In the genomic region with DNA sequence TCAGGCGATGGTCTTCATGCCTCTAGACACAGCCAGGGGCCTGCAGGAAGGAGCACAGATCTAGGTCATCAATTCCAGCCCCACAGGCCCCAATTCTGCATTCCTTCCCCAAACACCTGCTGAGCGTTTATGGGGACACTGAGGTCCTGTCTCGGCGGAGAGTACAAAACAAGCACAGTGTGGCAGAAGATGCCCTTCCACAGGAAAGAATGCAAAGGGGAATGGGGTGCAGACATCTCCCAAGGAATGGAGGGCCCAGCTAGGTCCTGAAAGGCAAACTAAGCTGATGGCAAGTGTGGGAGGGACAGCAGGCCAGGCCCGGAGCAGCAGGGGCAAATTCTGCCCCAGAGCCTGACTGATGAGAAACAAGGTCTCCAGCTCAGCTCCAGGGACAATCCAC, we compare ENCODE assay signal across 21 cellular contexts. TPM values are rescaled to one million over a fixed set of nuclear protein-coding genes. Genes with fewer than 3 reads are reported as not detected.
"Had no signal": no experiment of that assay in that cellular context is flagged by ENCODE, and none has a peak within 500 bp of the region (broad histone marks: within the 10 kb centered on the region; RNA-seq: fewer than 3 reads in every experiment).

No MANE protein-coding gene starts in this region.

- H3K27ac ChIP-seq: adrenal gland, PC-9 had no signal

- H3K9me3 Mint-ChIP-seq: activated CD4-positive, alpha-beta memory T cell treated with anti-CD3 and anti-CD28 coated beads for 36 hours; activated CD4-positive, alpha-beta T cell treated with anti-CD3 and anti-CD28 coated beads, Interleukin-2, amount 10 ng/mL, durations not matched to agents 7 days and 5 days; activated naive CD8-positive, alpha-beta T cell treated with anti-CD3 and anti-CD28 coated beads, Interleukin-2, amount 10 ng/mL, durations not matched to agents 7 days and 5 days; activated T-helper 2 cell treated with anti-CD3 and anti-CD28 coated beads, Interferon-gamma antibody, Interleukin-2, Interleukin-4, amounts not matched to agents 10 μg/mL and 5 μg/mL and 100 μg/mL, durations not matched to agents 14 hours and 24 hours and 36 hours had no signal

- H3K9me3 ChIP-seq: adrenal gland had no signal

- H3K4me2 ChIP-seq: PC-9 had no signal

- H3K36me3 ChIP-seq: adrenal gland had no signal

- H3K4me1 Mint-ChIP-seq: activated naive CD8-positive, alpha-beta T cell treated with anti-CD3 and anti-CD28 coated beads, Interleukin-2, amount 10 ng/mL, durations not matched to agents 7 days and 5 days had no signal

- H2AFZ ChIP-seq: PC-9 had no signal

- H3K27ac Mint-ChIP-seq: activated CD4-positive, alpha-beta memory T cell treated with anti-CD3 and anti-CD28 coated beads for 36 hours; activated CD4-positive, alpha-beta T cell treated with anti-CD3 and anti-CD28 coated beads, Interleukin-2, amount 10 ng/mL, durations not matched to agents 7 days and 5 days; activated naive CD8-positive, alpha-beta T cell treated with anti-CD3 and anti-CD28 coated beads, Interleukin-2, amount 10 ng/mL, durations not matched to agents 7 days and 5 days; activated T-helper 2 cell treated with anti-CD3 and anti-CD28 coated beads, Interferon-gamma antibody, Interleukin-2, Interleukin-4, amounts not matched to agents 10 μg/mL and 5 μg/mL and 100 μg/mL, durations not matched to agents 14 hours and 24 hours and 36 hours had no signal

- H3K4me1 ChIP-seq: adrenal gland had no signal

- H3K36me3 Mint-ChIP-seq: activated CD4-positive, alpha-beta memory T cell treated with anti-CD3 and anti-CD28 coated beads for 36 hours; activated naive CD8-positive, alpha-beta T cell treated with anti-CD3 and anti-CD28 coated beads, Interleukin-2, amount 10 ng/mL, durations not matched to agents 7 days and 5 days had no signal

- H3K4me3 Mint-ChIP-seq: activated CD4-positive, alpha-beta memory T cell treated with anti-CD3 and anti-CD28 coated beads for 36 hours; activated CD4-positive, alpha-beta T cell treated with anti-CD3 and anti-CD28 coated beads, Interleukin-2, amount 10 ng/mL, durations not matched to agents 7 days and 5 days; activated naive CD8-positive, alpha-beta T cell treated with anti-CD3 and anti-CD28 coated beads, Interleukin-2, amount 10 ng/mL, durations not matched to agents 7 days and 5 days had no signal

- H3K4me3 ChIP-seq: adrenal gland, PC-9 had no signal

- DNase-seq: activated CD4-positive, alpha-beta memory T cell treated with anti-CD3 and anti-CD28 coated beads for 36 hours; activated CD4-positive, alpha-beta T cell treated with anti-CD3 and anti-CD28 coated beads, Interleukin-2, amount 10 ng/mL, durations not matched to agents 7 days and 5 days; activated CD4-positive, CD25-positive, alpha-beta regulatory T cell; activated naive CD4-positive, alpha-beta T cell treated with anti-CD3 and anti-CD28 coated beads, Interleukin-2, amount 50 U/mL, for 16 hours; activated naive CD8-positive, alpha-beta T cell treated with anti-CD3 and anti-CD28 coated beads, Interleukin-2, amount 10 ng/mL, durations not matched to agents 7 days and 5 days; activated T-cell treated with anti-CD3 and anti-CD28 coated beads for 4 hours; activated T-cell treated with anti-CD3 and anti-CD28 coated beads, Interleukin-2, amount 50 U/mL, for 48 hours; Kasumi-1; NCI-H1105 treated with DMSO at 0.1 percent for 48 hours; NCI-H1436 treated with DMSO at 0.1 percent for 48 hours; NCI-H187; NCI-H2081; NCI-H510A treated with DMSO at 0.1 percent for 48 hours; SIG-M5; T-helper 2 cell; T1000 had no signal

- H3K27me3 ChIP-seq: adrenal gland had no signal

RNA-seq across cellular contexts. Expression of a gene that starts 3.5 kb away (rescaled TPM):
- total RNA-seq: activated CD4-positive, alpha-beta memory T cell treated with anti-CD3 and anti-CD28 coated beads for 36 hours; activated CD4-positive, alpha-beta T cell treated with anti-CD3 and anti-CD28 coated beads, Interleukin-2, amount 10 ng/mL, durations not matched to agents 7 days and 5 days; activated CD8-positive, alpha-beta memory T cell treated with anti-CD3 and anti-CD28 coated beads for 36 hours; activated T-helper 2 cell treated with anti-CD3 and anti-CD28 coated beads, Interferon-gamma antibody, Interleukin-2, Interleukin-4, amounts not matched to agents 10 μg/mL and 5 μg/mL and 100 μg/mL, durations not matched to agents 14 hours and 24 hours and 36 hours; PC-9 had no signal

RNA-seq across cellular contexts. Expression of a gene that starts 19.0 kb away (rescaled TPM):
- total RNA-seq: activated CD4-positive, alpha-beta memory T cell treated with anti-CD3 and anti-CD28 coated beads for 36 hours; activated CD4-positive, alpha-beta T cell treated with anti-CD3 and anti-CD28 coated beads, Interleukin-2, amount 10 ng/mL, durations not matched to agents 7 days and 5 days; activated CD8-positive, alpha-beta memory T cell treated with anti-CD3 and anti-CD28 coated beads for 36 hours; activated naive CD8-positive, alpha-beta T cell treated with anti-CD3 and anti-CD28 coated beads, Interleukin-2, amount 10 ng/mL, durations not matched to agents 7 days and 5 days; activated T-helper 2 cell treated with anti-CD3 and anti-CD28 coated beads, Interferon-gamma antibody, Interleukin-2, Interleukin-4, amounts not matched to agents 10 μg/mL and 5 μg/mL and 100 μg/mL, durations not matched to agents 14 hours and 24 hours and 36 hours; PC-9 had no signal

RNA-seq across cellular contexts. Expression of a gene that starts 21.9 kb away (rescaled TPM):
- total RNA-seq: activated CD4-positive, alpha-beta memory T cell treated with anti-CD3 and anti-CD28 coated beads for 36 hours; activated CD4-positive, alpha-beta T cell treated with anti-CD3 and anti-CD28 coated beads, Interleukin-2, amount 10 ng/mL, durations not matched to agents 7 days and 5 days; activated CD8-positive, alpha-beta memory T cell treated with anti-CD3 and anti-CD28 coated beads for 36 hours; activated naive CD8-positive, alpha-beta T cell treated with anti-CD3 and anti-CD28 coated beads, Interleukin-2, amount 10 ng/mL, durations not matched to agents 7 days and 5 days; activated T-helper 2 cell treated with anti-CD3 and anti-CD28 coated beads, Interferon-gamma antibody, Interleukin-2, Interleukin-4, amounts not matched to agents 10 μg/mL and 5 μg/mL and 100 μg/mL, durations not matched to agents 14 hours and 24 hours and 36 hours; adrenal gland; cardiac septum; PC-9 had no signal
- polyA plus RNA-seq: adrenal gland had no signal

RNA-seq across cellular contexts. Expression of a gene that starts 36.7 kb away (rescaled TPM):
- total RNA-seq: activated CD4-positive, alpha-beta memory T cell treated with anti-CD3 and anti-CD28 coated beads for 36 hours; activated CD8-positive, alpha-beta memory T cell treated with anti-CD3 and anti-CD28 coated beads for 36 hours; activated T-helper 2 cell treated with anti-CD3 and anti-CD28 coated beads, Interferon-gamma antibody, Interleukin-2, Interleukin-4, amounts not matched to agents 10 μg/mL and 5 μg/mL and 100 μg/mL, durations not matched to agents 14 hours and 24 hours and 36 hours had no signal

RNA-seq across cellular contexts. Expression of a gene that starts 45.8 kb away (rescaled TPM):
- total RNA-seq: activated CD4-positive, alpha-beta memory T cell treated with anti-CD3 and anti-CD28 coated beads for 36 hours; activated CD4-positive, alpha-beta T cell treated with anti-CD3 and anti-CD28 coated beads, Interleukin-2, amount 10 ng/mL, durations not matched to agents 7 days and 5 days; activated CD8-positive, alpha-beta memory T cell treated with anti-CD3 and anti-CD28 coated beads for 36 hours; activated naive CD8-positive, alpha-beta T cell treated with anti-CD3 and anti-CD28 coated beads, Interleukin-2, amount 10 ng/mL, durations not matched to agents 7 days and 5 days; activated T-helper 2 cell treated with anti-CD3 and anti-CD28 coated beads, Interferon-gamma antibody, Interleukin-2, Interleukin-4, amounts not matched to agents 10 μg/mL and 5 μg/mL and 100 μg/mL, durations not matched to agents 14 hours and 24 hours and 36 hours; adrenal gland; cardiac septum; PC-9 had no signal
- polyA plus RNA-seq: adrenal gland had no signal
